8 cellular contexts compared by ENCODE assay signal in genomic region chr2:12819098-12819465, GRCh38.
DNase-seq lines count a peak whose midpoint lies in the region; ATAC-seq and TF ChIP-seq lines count a peak whose summit lies in the region.

No MANE protein-coding gene starts in this region.

- intact Hi-C loops in ovary (cut with DNase I), result no loop called here

- 1% methylated on average over 3 of the region's 3 CpGs for WGBS in ovary, 3 donors

- H3K4me2 ChIP-seq in fibroblast of lung (ENCODE audit: extremely low read depth, insufficient read depth, low read length), result peak overlapping the region; percentile 55

- TF ChIP-seq CTCF in BJ (IDR thresholded peaks at IDR 0.05; ENCODE audit: insufficient read depth, low read depth, low read length) (no peak), fibroblast of lung (conservative IDR thresholded peaks at IDR 0.05 in 1 of 2, IDR thresholded peaks at IDR 0.05 in 1 of 2; ENCODE audit: low read depth in 1 of 2, low read length in 2 of 2) (no peak), ovary (IDR thresholded peaks at IDR 0.05) (no peak)

- H2AFZ ChIP-seq in fibroblast of lung (ENCODE audit: low read length), result no peak overlapping the region

- ATAC-seq in GM18858 (IDR thresholded peaks at IDR 0.05; ENCODE audit: unreplicated experiment), result no peak

- CTCF ChIA-PET in BJ (lab: Yijun Ruan, JAX), result interaction anchor here (1.1 kb wide), 1 partner anchor 99 kb away, joined by 3 read pairs; no protein-coding TSS in a partner anchor

- H3K9me3 ChIP-seq in fibroblast of lung (ENCODE audit: control insufficient read depth, insufficient read depth, low read depth, low read length) (no peaks in the 10 kb centered on the region), ovary (no peaks in the 10 kb centered on the region)

- peak; percentile 82 for TF ChIP-seq EP300 in ovary (IDR thresholded peaks at IDR 0.05)

- no peaks in the 10 kb centered on the region for H4K20me1 ChIP-seq in fibroblast of lung (ENCODE audit: control insufficient read depth, extremely low read depth, insufficient read depth, low read length)

- H3K36me3 ChIP-seq in BJ (ENCODE audit: control insufficient read depth, insufficient read depth, low read length) (no peaks in the 10 kb centered on the region), fibroblast of lung (ENCODE audit: control insufficient read depth, insufficient read depth, low read length) (no peaks in the 10 kb centered on the region), ovary (no peaks in the 10 kb centered on the region)

- POLR2A ChIA-PET in BJ (lab: Charles Lee), result no interaction called here

- TF ChIP-seq POLR2A in ovary (IDR thresholded peaks at IDR 0.05), result no peak

- DNase-seq in BJ (ENCODE audit: low read depth) (peak; percentile 97), RPMI7951 (ENCODE audit: low read depth) (peak; percentile 99), fibroblast of lung (ENCODE audit: low read depth in 2 of 2) (peak; percentile 98 to 100), ovary (peak; percentile 54 to 90 (median 73)), NAMALWA (ENCODE audit: low spot score) (no peak), activated gamma-delta T cell treated with Interleukin-2 at 50 U/mL for 16 hours (no peak), NCI-H1436 (lab: John Stamatoyannopoulos, UW) (no peak)

- no peaks in the 10 kb centered on the region for H3K27me3 ChIP-seq in BJ (ENCODE audit: control insufficient read depth, insufficient read depth, low read length)
- H3K27me3 ChIP-seq in fibroblast of lung (ENCODE audit: control insufficient read depth, insufficient read depth, low read length), result no peaks in the 10 kb centered on the region
- no peaks in the 10 kb centered on the region for H3K27me3 ChIP-seq in ovary

- H3K9ac ChIP-seq in fibroblast of lung (ENCODE audit: insufficient read depth, low read length), result peak overlapping the region; percentile 21

- H3K27ac ChIP-seq in fibroblast of lung (ENCODE audit: insufficient read depth, low read length), result peak overlapping the region; percentile 71
- H3K27ac ChIP-seq in ovary, result peak overlapping the region in 1 of 2 donors; percentile 50

- peaks cover 23% of the 10 kb centered on the region for H3K4me1 ChIP-seq in fibroblast of lung (ENCODE audit: control insufficient read depth, extremely low read depth, insufficient read depth, low read length)
- H3K4me1 ChIP-seq in ovary (ENCODE audit: insufficient read depth), result peaks cover 5% of the 10 kb centered on the region

- H3K79me2 ChIP-seq in fibroblast of lung (ENCODE audit: control insufficient read depth, insufficient read depth, low read length), result no peaks in the 10 kb centered on the region

- H3K4me3 ChIP-seq in BJ (ENCODE audit: low read depth, low read length) (no peak overlapping the region), fibroblast of lung (replicated peaks in 1 of 4; ENCODE audit: control extremely low read depth in 1 of 4, insufficient read depth in 1 of 4, low read depth in 3 of 4, low read length in 4 of 4) (no peak overlapping the region), ovary (no peak overlapping the region)

Comparison
In these comparisons a context has a peak if more than half of its experiments do, and no peak if none do; other contexts are left out.
1. DNase-seq: peak in BJ (single experiment), RPMI7951 (single experiment), fibroblast of lung (2 of 2) and ovary (5 of 5); none in NAMALWA (single experiment), activated gamma-delta T cell treated with Interleukin-2 at 50 U/mL for 16 hours (single experiment) and NCI-H1436 (single experiment).